Comparison of ENCODE assay signal across 9 cellular contexts in the genomic region with DNA sequence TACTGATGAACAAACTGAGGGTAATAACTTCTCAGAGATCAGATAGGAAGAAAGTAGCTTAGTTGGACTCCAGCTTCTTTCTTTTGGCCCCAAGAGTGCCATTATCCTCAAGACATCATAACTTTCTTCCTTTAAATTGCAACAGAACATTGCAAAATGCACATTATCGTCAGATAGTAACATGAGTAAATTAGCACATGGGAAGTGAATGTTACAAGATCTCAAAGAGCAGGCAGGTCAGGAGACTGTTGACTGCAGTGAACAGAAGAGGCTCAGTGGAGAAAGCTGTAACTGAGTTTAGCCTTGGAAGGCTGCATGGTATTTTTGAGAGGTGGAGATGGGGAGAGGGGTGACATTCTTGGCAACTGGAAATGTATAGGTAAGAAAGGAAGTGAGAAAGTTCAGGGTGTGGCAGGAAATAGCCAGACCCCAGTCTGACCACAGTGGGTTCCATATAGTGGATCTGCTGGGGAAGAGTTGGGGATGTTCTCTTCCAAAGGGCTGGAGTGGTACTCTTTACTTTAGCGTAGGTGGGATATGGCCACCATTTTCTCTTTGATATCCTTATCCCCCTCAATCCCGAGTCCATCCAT.
DNase-seq lines count a peak whose midpoint lies in the region; ATAC-seq and TF ChIP-seq lines count a peak whose summit lies in the region.
"Had no signal": no experiment of that assay in that cellular context is flagged by ENCODE, and none has a peak within 500 bp of the region (broad histone marks: within the 10 kb centered on the region; RNA-seq: fewer than 3 reads in every experiment).

No MANE protein-coding gene starts in this region.

- H3K27ac Mint-ChIP-seq in CD4-positive, CD25-positive, alpha-beta regulatory T cell = peak overlapping the region in 2 of 3 donors; percentile 47 to 66
- peak overlapping the region; percentile 85 to 98 for H3K27ac Mint-ChIP-seq in activated naive CD4-positive, alpha-beta T cell treated with anti-CD3 and anti-CD28 coated beads, Interleukin-2, amount 50 U/mL, for 72 hours
- no peak overlapping the region for H3K27ac Mint-ChIP-seq in GM23338
- no peak overlapping the region for H3K27ac Mint-ChIP-seq in glutamatergic neuron (ENCODE audit: unreplicated experiment)

- intact Hi-C loops in mucosa of descending colon (cut with DNase I, micrococcal nuclease) = no loop called here

- ATAC-seq in CD4-positive, CD25-positive, alpha-beta regulatory T cell (ENCODE audit: low read depth in 2 of 2) = no peak
- no peak for ATAC-seq in activated naive CD4-positive, alpha-beta T cell treated with anti-CD3 and anti-CD28 coated beads, Interleukin-2, amount 50 U/mL, for 72 hours
- ATAC-seq in mucosa of descending colon (peak; percentile 4), GM23338 (no peak)

- no peak overlapping the region for H3K27ac ChIP-seq in CD4-positive, CD25-positive, alpha-beta regulatory T cell (ENCODE audit: insufficient read depth, low read length, poor library complexity, severe bottlenecking)
- peak overlapping the region; percentile 1 for H3K27ac ChIP-seq in KOPT-K1 (ENCODE audit: low read depth, low read length, poor library complexity, severe bottlenecking)
- H3K27ac ChIP-seq in caudate nucleus (ENCODE audit: low read depth, low read length) = no peak overlapping the region
- no peak overlapping the region for H3K27ac ChIP-seq in GM23338 (ENCODE audit: low read depth)
- H3K27ac ChIP-seq: cardiac muscle cell had no signal

- H3K79me2 ChIP-seq in GM23338 (replicated peaks; ENCODE audit: insufficient read depth) = no peaks in the 10 kb centered on the region

- peak overlapping the region; percentile 58 to 76 (median 70) for H3K4me3 Mint-ChIP-seq in CD4-positive, CD25-positive, alpha-beta regulatory T cell
- H3K4me3 Mint-ChIP-seq in GM23338 = no peak overlapping the region
- no peak overlapping the region for H3K4me3 Mint-ChIP-seq in glutamatergic neuron (ENCODE audit: unreplicated experiment)

- no peaks in the 10 kb centered on the region for H4K20me1 ChIP-seq in GM23338 (replicated peaks; ENCODE audit: insufficient read depth)

- H3K9me2 ChIP-seq in GM23338 (ENCODE audit: insufficient read depth) = no peaks in the 10 kb centered on the region

- H3K9me3 Mint-ChIP-seq in CD4-positive, CD25-positive, alpha-beta regulatory T cell = peaks cover 0 to 5% (median 3%) of the 10 kb centered on the region in 7 donors
- peaks cover 5 to 10% of the 10 kb centered on the region in 2 donors for H3K9me3 Mint-ChIP-seq in activated naive CD4-positive, alpha-beta T cell treated with anti-CD3 and anti-CD28 coated beads, Interleukin-2, amount 50 U/mL, for 72 hours
- H3K9me3 Mint-ChIP-seq in GM23338 = no peaks in the 10 kb centered on the region; the same call in 2 of the 3 replicates
- no peaks in the 10 kb centered on the region for H3K9me3 Mint-ChIP-seq in glutamatergic neuron (ENCODE audit: unreplicated experiment)

- H3K4me1 Mint-ChIP-seq in CD4-positive, CD25-positive, alpha-beta regulatory T cell = peaks cover 31 to 72% (median 64%) of the 10 kb centered on the region in 4 donors
- peaks cover 7% of the 10 kb centered on the region for H3K4me1 Mint-ChIP-seq in GM23338
- peaks cover 3% of the 10 kb centered on the region for H3K4me1 Mint-ChIP-seq in glutamatergic neuron (ENCODE audit: low read depth, unreplicated experiment)

- H3K9me3 ChIP-seq in CD4-positive, CD25-positive, alpha-beta regulatory T cell (ENCODE audit: control insufficient read depth in 2 of 2, low read length in 2 of 2) = peaks cover 8 to 12% of the 10 kb centered on the region in 2 experiments
- H3K9me3 ChIP-seq in KOPT-K1 (ENCODE audit: insufficient read depth, low read length, poor library complexity, severe bottlenecking) (no peaks in the 10 kb centered on the region), mucosa of descending colon (no peaks in the 10 kb centered on the region)

- H2AFZ ChIP-seq in GM23338 = no peak overlapping the region

- H3K4me3 ChIP-seq in CD4-positive, CD25-positive, alpha-beta regulatory T cell (ENCODE audit: low read depth, low read length) = peak overlapping the region; percentile 55
- H3K4me3 ChIP-seq in mucosa of descending colon (no peak overlapping the region), GM23338 (no peak overlapping the region)
- H3K4me3 ChIP-seq: cardiac muscle cell had no signal

- H3K36me3 ChIP-seq in CD4-positive, CD25-positive, alpha-beta regulatory T cell (ENCODE audit: control insufficient read depth, insufficient read depth, low read length) = no peaks in the 10 kb centered on the region
- H3K36me3 ChIP-seq in KOPT-K1 (ENCODE audit: insufficient read depth, low read length) (no peaks in the 10 kb centered on the region), mucosa of descending colon (ENCODE audit: low read depth) (no peaks in the 10 kb centered on the region), GM23338 (ENCODE audit: insufficient read depth) (no peaks in the 10 kb centered on the region)
- H3K36me3 ChIP-seq: cardiac muscle cell had no signal

- no peaks in the 10 kb centered on the region for H3F3A ChIP-seq in GM23338 (replicated peaks; ENCODE audit: low read depth)

- no peaks in the 10 kb centered on the region for H3K36me3 Mint-ChIP-seq in CD4-positive, CD25-positive, alpha-beta regulatory T cell
- peaks cover 8 to 34% of the 10 kb centered on the region in 2 donors for H3K36me3 Mint-ChIP-seq in activated naive CD4-positive, alpha-beta T cell treated with anti-CD3 and anti-CD28 coated beads, Interleukin-2, amount 50 U/mL, for 72 hours
- no peaks in the 10 kb centered on the region for H3K36me3 Mint-ChIP-seq in GM23338 (ENCODE audit: low read depth)
- no peaks in the 10 kb centered on the region for H3K36me3 Mint-ChIP-seq in glutamatergic neuron (ENCODE audit: unreplicated experiment)

- H3K27me3 ChIP-seq in CD4-positive, CD25-positive, alpha-beta regulatory T cell (ENCODE audit: control insufficient read depth, insufficient read depth, low read length) = peaks cover 12% of the 10 kb centered on the region
- H3K27me3 ChIP-seq in GM23338 (ENCODE audit: insufficient read depth) = no peaks in the 10 kb centered on the region

- H3K4me2 ChIP-seq in GM23338 = no peak overlapping the region

- no peak for DNase-seq in CD4-positive, CD25-positive, alpha-beta regulatory T cell
- no peak for DNase-seq in activated naive CD4-positive, alpha-beta T cell treated with anti-CD3 and anti-CD28 coated beads, Interleukin-2, amount 50 U/mL, for 72 hours (ENCODE audit: low spot score in 2 of 2)
- DNase-seq in mucosa of descending colon = no peak
- DNase-seq in caudate nucleus (lab: John Stamatoyannopoulos, UW) = no peak
- DNase-seq in GM23338 (ENCODE audit: low spot score) = no peak
- DNase-seq in glutamatergic neuron = no peak
- no peak for DNase-seq in DMS53 treated with DMSO at 0.1 percent for 48 hours (lab: John Stamatoyannopoulos, UW; ENCODE audit: unreplicated experiment)

- H3K27me3 Mint-ChIP-seq in CD4-positive, CD25-positive, alpha-beta regulatory T cell = peaks cover 43% of the 10 kb centered on the region
- H3K27me3 Mint-ChIP-seq in GM23338 (ENCODE audit: insufficient read depth, low read depth, poor library complexity) (peaks cover 2% of the 10 kb centered on the region), glutamatergic neuron (ENCODE audit: unreplicated experiment) (peaks cover 4% of the 10 kb centered on the region)

- no peak for TF ChIP-seq CTCF in mucosa of descending colon (IDR thresholded peaks at IDR 0.05)
- no peak for TF ChIP-seq CTCF in GM23338 (conservative IDR thresholded peaks at IDR 0.05; ENCODE audit: low read depth in 2 of 2)
- TF ChIP-seq CTCF in glutamatergic neuron (IDR thresholded peaks at IDR 0.05; ENCODE audit: partially characterized antibody, unreplicated experiment) = no peak

- peaks cover 61% of the 10 kb centered on the region for H3K4me1 ChIP-seq in CD4-positive, CD25-positive, alpha-beta regulatory T cell (ENCODE audit: control insufficient read depth, insufficient read depth, low read length, poor library complexity, severe bottlenecking)
- H3K4me1 ChIP-seq in mucosa of descending colon (ENCODE audit: low read depth) (peaks cover 13% of the 10 kb centered on the region), GM23338 (ENCODE audit: insufficient read depth) (peaks cover 7% of the 10 kb centered on the region)

TF ChIP-seq in GM23338, 12 proteins besides CTCF, POLR2A, EP300 and RAD21 (continues in another document):
- TF ChIP-seq STAT1 (IDR thresholded peaks at IDR 0.05; ENCODE audit: unreplicated experiment) (no peak), POLR2AphosphoS5 (IDR thresholded peaks at IDR 0.05; ENCODE audit: low read depth) (no peak), NANOG (IDR thresholded peaks at IDR 0.05; ENCODE audit: borderline replicate concordance) (no peak)
- TF ChIP-seq, protein P1, sequence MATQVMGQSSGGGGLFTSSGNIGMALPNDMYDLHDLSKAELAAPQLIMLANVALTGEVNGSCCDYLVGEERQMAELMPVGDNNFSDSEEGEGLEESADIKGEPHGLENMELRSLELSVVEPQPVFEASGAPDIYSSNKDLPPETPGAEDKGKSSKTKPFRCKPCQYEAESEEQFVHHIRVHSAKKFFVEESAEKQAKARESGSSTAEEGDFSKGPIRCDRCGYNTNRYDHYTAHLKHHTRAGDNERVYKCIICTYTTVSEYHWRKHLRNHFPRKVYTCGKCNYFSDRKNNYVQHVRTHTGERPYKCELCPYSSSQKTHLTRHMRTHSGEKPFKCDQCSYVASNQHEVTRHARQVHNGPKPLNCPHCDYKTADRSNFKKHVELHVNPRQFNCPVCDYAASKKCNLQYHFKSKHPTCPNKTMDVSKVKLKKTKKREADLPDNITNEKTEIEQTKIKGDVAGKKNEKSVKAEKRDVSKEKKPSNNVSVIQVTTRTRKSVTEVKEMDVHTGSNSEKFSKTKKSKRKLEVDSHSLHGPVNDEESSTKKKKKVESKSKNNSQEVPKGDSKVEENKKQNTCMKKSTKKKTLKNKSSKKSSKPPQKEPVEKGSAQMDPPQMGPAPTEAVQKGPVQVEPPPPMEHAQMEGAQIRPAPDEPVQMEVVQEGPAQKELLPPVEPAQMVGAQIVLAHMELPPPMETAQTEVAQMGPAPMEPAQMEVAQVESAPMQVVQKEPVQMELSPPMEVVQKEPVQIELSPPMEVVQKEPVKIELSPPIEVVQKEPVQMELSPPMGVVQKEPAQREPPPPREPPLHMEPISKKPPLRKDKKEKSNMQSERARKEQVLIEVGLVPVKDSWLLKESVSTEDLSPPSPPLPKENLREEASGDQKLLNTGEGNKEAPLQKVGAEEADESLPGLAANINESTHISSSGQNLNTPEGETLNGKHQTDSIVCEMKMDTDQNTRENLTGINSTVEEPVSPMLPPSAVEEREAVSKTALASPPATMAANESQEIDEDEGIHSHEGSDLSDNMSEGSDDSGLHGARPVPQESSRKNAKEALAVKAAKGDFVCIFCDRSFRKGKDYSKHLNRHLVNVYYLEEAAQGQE (IDR thresholded peaks at IDR 0.05; ENCODE audit: unreplicated experiment) = no peak

Comparison
In these comparisons a context has a peak if more than half of its experiments do, and no peak if none do; other contexts are left out.
1. H3K27ac Mint-ChIP-seq: peak in CD4-positive, CD25-positive, alpha-beta regulatory T cell (2 of 3) and activated naive CD4-positive, alpha-beta T cell treated with anti-CD3 and anti-CD28 coated beads, Interleukin-2, amount 50 U/mL, for 72 hours (2 of 2); none in GM23338 (single experiment) and glutamatergic neuron (single experiment).
2. H3K4me3 Mint-ChIP-seq: peak in CD4-positive, CD25-positive, alpha-beta regulatory T cell (4 of 4); none in GM23338 (single experiment) and glutamatergic neuron (single experiment).